Comparison of ENCODE assay signal across 11 cellular contexts in genomic region chr2:144364988-144365738, GRCh38.
DNase-seq lines count a peak whose midpoint lies in the region; ATAC-seq and TF ChIP-seq lines count a peak whose summit lies in the region.
"Had no signal": no experiment of that assay in that cellular context is flagged by ENCODE, and none has a peak within 500 bp of the region (broad histone marks: within the 10 kb centered on the region; RNA-seq: fewer than 3 reads in every experiment).

No MANE protein-coding gene starts in this region.

- no peaks in the 10 kb centered on the region for H3F3A ChIP-seq in PC-9 (ENCODE audit: insufficient read depth, low read depth)

- intact Hi-C loops in PC-9 (cut with micrococcal nuclease; ENCODE audit: unreplicated experiment): no loop called here

- H3K79me2 ChIP-seq in KMS-11 (ENCODE audit: insufficient read depth, low read depth): no peaks in the 10 kb centered on the region
- no peaks in the 10 kb centered on the region for H3K79me2 ChIP-seq in PC-9 (ENCODE audit: low read depth)

- no peak overlapping the region; the same call in 1 of the 2 replicates for H2AFZ ChIP-seq in KMS-11 (ENCODE audit: low read depth)
- no peak overlapping the region for H2AFZ ChIP-seq in PC-9

- no peaks in the 10 kb centered on the region for H3K9me3 ChIP-seq in PC-9 (ENCODE audit: insufficient read depth, low read depth)

- no peak overlapping the region; the same call in 1 of the 2 replicates for H3K4me2 ChIP-seq in KMS-11
- H3K4me2 ChIP-seq in PC-9: no peak overlapping the region

- ATAC-seq in GM18520 (IDR thresholded peaks at IDR 0.05; ENCODE audit: unreplicated experiment): peak; percentile 98

- no peak overlapping the region for H3K9ac ChIP-seq in KMS-11

- H3K9me3 Mint-ChIP-seq in HFFc6: no peaks in the 10 kb centered on the region
- H3K9me3 Mint-ChIP-seq in neural crest cell: no peaks in the 10 kb centered on the region
- H3K9me3 Mint-ChIP-seq: IgD-negative memory B cell had no signal

- no peaks in the 10 kb centered on the region; the same call in 1 of the 2 replicates for H3K27me3 Mint-ChIP-seq in HFFc6 (ENCODE audit: insufficient read depth)
- H3K27me3 Mint-ChIP-seq in neural crest cell (ENCODE audit: low read depth): no peaks in the 10 kb centered on the region
- H3K27me3 Mint-ChIP-seq: IgD-negative memory B cell had no signal

- CTCF ChIA-PET in PC-9 (lab: Charles Lee): interaction anchor here (0.6 kb wide), 1 partner anchor 140 kb away, joined by 3 read pairs; no protein-coding TSS in a partner anchor

- no peaks in the 10 kb centered on the region for H3K9me2 ChIP-seq in PC-9 (ENCODE audit: insufficient read depth)

- H3K4me3 ChIP-seq in KMS-11 (IDR thresholded peaks at IDR 0.05; ENCODE audit: insufficient read depth, low read depth, low read length) (no peak overlapping the region), PC-9 (no peak overlapping the region)

- H3K36me3 ChIP-seq in KMS-11 (ENCODE audit: insufficient read depth) (no peaks in the 10 kb centered on the region), PC-9 (ENCODE audit: low read depth) (no peaks in the 10 kb centered on the region)

- H3K27ac ChIP-seq in KMS-11 (peak overlapping the region; percentile 18; the same call in 1 of the 2 replicates), PC-9 (no peak overlapping the region)

- H3K4me3 Mint-ChIP-seq in HFFc6: peak overlapping the region; percentile 5; the same call in 1 of the 2 replicates
- H3K4me3 Mint-ChIP-seq in neural crest cell: no peak overlapping the region
- H3K4me3 Mint-ChIP-seq: IgD-negative memory B cell had no signal

- no peak for TF ChIP-seq CTCF in HFFc6 (IDR thresholded peaks at IDR 0.05)
- no peak for TF ChIP-seq CTCF in KMS-11 (conservative IDR thresholded peaks at IDR 0.05; ENCODE audit: low read depth, low read length)
- no peak for TF ChIP-seq CTCF in neural crest cell (conservative IDR thresholded peaks at IDR 0.05)
- no peak for TF ChIP-seq CTCF in PC-9 (conservative IDR thresholded peaks at IDR 0.05)

- BruUV-seq in PC-9 (replicated peaks; lab: Mats Ljungman, UMichigan): no TSS peak

- no peaks in the 10 kb centered on the region for H3K36me3 Mint-ChIP-seq in HFFc6 (ENCODE audit: low read depth)
- no peaks in the 10 kb centered on the region for H3K36me3 Mint-ChIP-seq in neural crest cell (ENCODE audit: low read depth)
- H3K36me3 Mint-ChIP-seq: IgD-negative memory B cell had no signal

- peak; percentile 25 for DNase-seq in HFFc6
- DNase-seq in neural crest cell (ENCODE audit: low read depth, low spot score): no peak
- DNase-seq in GDM1 (lab: John Stamatoyannopoulos, UW): no peak
- no peak for DNase-seq in PC-9
- DNase-seq in dedifferentiated amniotic fluid mesenchymal stem cell (ENCODE audit: extremely low spot score): no peak
- no peak for DNase-seq in CD1c-positive myeloid dendritic cell (ENCODE audit: extremely low spot score)
- DNase-seq: activated naive CD4-positive, alpha-beta T cell treated with anti-CD3 and anti-CD28 coated beads, Interleukin-2, amount 50 U/mL, for 16 hours; foreskin fibroblast had no signal

- POLR2A ChIA-PET in PC-9 (lab: Charles Lee; ENCODE audit: unreplicated experiment): interaction anchor here (0.5 to 0.6 kb wide), 2 partner anchors 482 to 1166 kb away, joined by 3 to 8 read pairs; no protein-coding TSS in a partner anchor

- H3K27ac Mint-ChIP-seq in HFFc6 (peak overlapping the region; percentile 55), neural crest cell (ENCODE audit: unreplicated experiment) (peak overlapping the region; percentile 0)
- H3K27ac Mint-ChIP-seq: IgD-negative memory B cell had no signal

- no peaks in the 10 kb centered on the region for H3K27me3 ChIP-seq in KMS-11 (ENCODE audit: insufficient read depth, low read depth)
- no peaks in the 10 kb centered on the region for H3K27me3 ChIP-seq in PC-9 (ENCODE audit: insufficient read depth, low read depth)

- H4K20me1 ChIP-seq in KMS-11 (ENCODE audit: insufficient read depth): no peaks in the 10 kb centered on the region
- no peaks in the 10 kb centered on the region for H4K20me1 ChIP-seq in PC-9 (ENCODE audit: insufficient read depth)

- peaks cover 38% of the 10 kb centered on the region for H3K4me1 ChIP-seq in KMS-11 (ENCODE audit: low read depth, poor library complexity, severe bottlenecking)
- H3K4me1 ChIP-seq in PC-9 (replicated peaks; ENCODE audit: insufficient read depth): peaks cover 8% of the 10 kb centered on the region; the same call in 1 of the 2 replicates

- peaks cover 35% of the 10 kb centered on the region for H3K4me1 Mint-ChIP-seq in HFFc6 (ENCODE audit: low read depth)
- peaks cover 12% of the 10 kb centered on the region for H3K4me1 Mint-ChIP-seq in neural crest cell
